In the genomic region with DNA sequence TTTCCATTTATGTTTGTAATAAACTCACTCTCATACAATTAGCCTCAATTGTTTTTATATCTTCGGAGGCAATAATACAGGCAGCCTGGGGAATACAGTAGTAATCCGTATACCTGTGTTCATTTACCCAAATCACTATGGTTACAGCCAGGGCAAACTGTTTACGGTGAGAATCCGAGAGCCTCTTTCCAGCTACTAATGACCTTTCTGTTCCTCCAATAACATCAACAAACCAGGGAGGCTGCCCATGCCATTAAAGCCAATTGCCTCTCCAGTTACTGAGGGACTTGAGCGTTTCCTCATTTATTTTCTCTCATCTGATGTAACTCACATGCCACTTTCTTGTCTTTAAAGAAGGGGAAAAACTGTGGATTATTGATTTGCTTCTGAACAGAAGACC, we compare ENCODE assay signal across 23 cellular contexts.
DNase-seq lines count a peak whose midpoint lies in the region; ATAC-seq and TF ChIP-seq lines count a peak whose summit lies in the region.
"Had no signal": no experiment of that assay in that cellular context is flagged by ENCODE, and none has a peak within 500 bp of the region (broad histone marks: within the 10 kb centered on the region; RNA-seq: fewer than 3 reads in every experiment).

No MANE protein-coding gene starts in this region.

- H3K27ac Mint-ChIP-seq in type B pancreatic cell, result peak overlapping the region; percentile 42
- no peak overlapping the region for H3K27ac Mint-ChIP-seq in chondrocyte (ENCODE audit: unreplicated experiment)
- H3K27ac Mint-ChIP-seq: B cell; CD8-positive, alpha-beta T cell had no signal

- H3K27me3 ChIP-seq in GM23248 (replicated peaks; ENCODE audit: insufficient read depth) (no peaks in the 10 kb centered on the region), left lung (no peaks in the 10 kb centered on the region)
- H3K27me3 ChIP-seq: MG63, Peyer's patch had no signal

- H3K27me3 Mint-ChIP-seq in type B pancreatic cell (peaks cover 3% of the 10 kb centered on the region), chondrocyte (ENCODE audit: low read depth) (no peaks in the 10 kb centered on the region)
- H3K27me3 Mint-ChIP-seq: B cell had no signal

- H3K4me2 ChIP-seq in GM23248 (ENCODE audit: unreplicated experiment), result no peak overlapping the region
- H3K4me2 ChIP-seq: A549 had no signal

- no peak for ATAC-seq in left lung
- ATAC-seq: A549; CD8-positive, alpha-beta T cell; HCT116 had no signal

- H3K9ac ChIP-seq in GM23248, result no peak overlapping the region

- H3K9me3 ChIP-seq in GM23248 (ENCODE audit: low read depth) (no peaks in the 10 kb centered on the region), left lung (no peaks in the 10 kb centered on the region)
- H3K9me3 ChIP-seq: A549, Caco-2, MG63, Peyer's patch had no signal

- H3K4me1 ChIP-seq in GM23248 (ENCODE audit: insufficient read depth), result no peaks in the 10 kb centered on the region
- no peaks in the 10 kb centered on the region for H3K4me1 ChIP-seq in left lung
- H3K4me1 ChIP-seq: A549, Caco-2, Peyer's patch had no signal

- WGBS in GM23248 (ENCODE audit: low coverage in 1 of 2, low lambda C conversion rate in 2 of 2, missing lambda C conversion rate in 2 of 2), 2 experiments, result 54 to 60% methylated on average over 5 of the region's 5 CpGs

- DNase-seq in DMS79 treated with DMSO at 0.1 percent for 48 hours (lab: John Stamatoyannopoulos, UW), result peak; percentile 7
- DNase-seq in NCI-H748 (lab: John Stamatoyannopoulos, UW; ENCODE audit: unreplicated experiment), result peak; percentile 90
- DNase-seq in islet precursor cell, result peak; percentile 29
- no peak for DNase-seq in type B pancreatic cell (ENCODE audit: extremely low spot score, unreplicated experiment)
- DNase-seq in chondrocyte (ENCODE audit: low spot score), result no peak
- no peak for DNase-seq in GM23248
- no peak for DNase-seq in left lung
- DNase-seq: Caco-2; CD8-positive, alpha-beta T cell; KBM-7; MG63; NCI-H1417 treated with DMSO at 0.1 percent for 48 hours; NCI-H1694 treated with DMSO at 0.1 percent for 48 hours; NCI-H446; NCI-H524 treated with DMSO at 0.1 percent for 48 hours; OCI-M1; Peyer's patch; SIG-M5 had no signal

- no peaks in the 10 kb centered on the region for H3K9me3 Mint-ChIP-seq in type B pancreatic cell
- peaks cover 11% of the 10 kb centered on the region for H3K9me3 Mint-ChIP-seq in chondrocyte (ENCODE audit: low read depth)
- H3K9me3 Mint-ChIP-seq: CD8-positive, alpha-beta T cell had no signal

- no peak overlapping the region for H2AFZ ChIP-seq in GM23248

- peaks cover 26% of the 10 kb centered on the region for H3K4me1 Mint-ChIP-seq in type B pancreatic cell (ENCODE audit: unreplicated experiment)
- no peaks in the 10 kb centered on the region for H3K4me1 Mint-ChIP-seq in chondrocyte (ENCODE audit: low read depth)
- H3K4me1 Mint-ChIP-seq: B cell had no signal

- TF ChIP-seq CTCF in type B pancreatic cell (conservative IDR thresholded peaks at IDR 0.05), result no peak
- no peak for TF ChIP-seq CTCF in chondrocyte (IDR thresholded peaks at IDR 0.05)
- TF ChIP-seq CTCF in left lung (IDR thresholded peaks at IDR 0.05), result no peak

- H3K4me3 ChIP-seq in GM23248, result no peak overlapping the region
- no peak overlapping the region for H3K4me3 ChIP-seq in left lung
- H3K4me3 ChIP-seq: A549, MG63, Peyer's patch, SK-N-MC had no signal

- no peaks in the 10 kb centered on the region for H3K79me2 ChIP-seq in GM23248 (ENCODE audit: insufficient read depth)

- no peaks in the 10 kb centered on the region for H3K36me3 Mint-ChIP-seq in type B pancreatic cell
- H3K36me3 Mint-ChIP-seq in chondrocyte (ENCODE audit: low read depth), result no peaks in the 10 kb centered on the region
- H3K36me3 Mint-ChIP-seq: CD8-positive, alpha-beta T cell had no signal

- in situ Hi-C loops in GM23248 (cut with MboI), result no loop called here

- H3K36me3 ChIP-seq in GM23248 (ENCODE audit: low read depth), result no peaks in the 10 kb centered on the region
- H3K36me3 ChIP-seq in left lung, result no peaks in the 10 kb centered on the region
- H3K36me3 ChIP-seq: MG63, Peyer's patch had no signal

- peak overlapping the region; percentile 20 for H3K4me3 Mint-ChIP-seq in type B pancreatic cell
- no peak overlapping the region for H3K4me3 Mint-ChIP-seq in chondrocyte (ENCODE audit: unreplicated experiment)
- H3K4me3 Mint-ChIP-seq: B cell; CD8-positive, alpha-beta T cell had no signal

- H3K27ac ChIP-seq in GM23248, result no peak overlapping the region
- no peak overlapping the region for H3K27ac ChIP-seq in left lung
- H3K27ac ChIP-seq: A549, C4-2B, Peyer's patch, SK-N-MC had no signal

- no peaks in the 10 kb centered on the region for H3K9me2 ChIP-seq in GM23248 (ENCODE audit: insufficient read depth)

- H3F3A ChIP-seq in GM23248 (ENCODE audit: insufficient read depth), result no peaks in the 10 kb centered on the region

- no peaks in the 10 kb centered on the region for H4K20me1 ChIP-seq in GM23248 (ENCODE audit: insufficient read depth)

- intact Hi-C loops in left lung (cut with DNase I), result no loop called here

Comparison
In these comparisons a context has a peak if more than half of its experiments do, and no peak if none do; other contexts are left out.
1. DNase-seq: peak in DMS79 treated with DMSO at 0.1 percent for 48 hours (single experiment), NCI-H748 (single experiment) and islet precursor cell (single experiment); none in type B pancreatic cell (single experiment), chondrocyte (single experiment), GM23248 (single experiment) and left lung (0 of 2).